ENCODE assay signal across 17 cellular contexts in genomic region chr18:58345064-58345463, GRCh38.
DNase-seq lines count a peak whose midpoint lies in the region; ATAC-seq and TF ChIP-seq lines count a peak whose summit lies in the region.
"Had no signal": no experiment of that assay in that cellular context is flagged by ENCODE, and none has a peak within 500 bp of the region (broad histone marks: within the 10 kb centered on the region; RNA-seq: fewer than 3 reads in every experiment).

No MANE protein-coding gene starts in this region.

- intact Hi-C loops in gastrocnemius medialis (cut with DNase I; ENCODE audit: low total_unique reads): no loop called here

- DNase-seq in NCI-H1417 (lab: John Stamatoyannopoulos, UW): peak in 2 of 3 experiments; percentile 65 to 90
- peak; percentile 43 to 70 for DNase-seq in SJCRH30
- no peak for DNase-seq in gastrocnemius medialis
- no peak for DNase-seq in G401 (ENCODE audit: low spot score)
- no peak for DNase-seq in T-helper 9 cell
- DNase-seq: activated naive CD8-positive, alpha-beta T cell treated with anti-CD3 and anti-CD28 coated beads, Interleukin-2, amount 10 ng/mL, durations not matched to agents 7 days and 5 days; KG1; midbrain; NCI-H226; occipital lobe; Right ventricle myocardium superior; stimulated activated CD4-positive, alpha-beta T cell treated with anti-CD3 and anti-CD28 coated beads, Interleukin-4, amount 100 ng/mL, for 4 hours; stimulated activated CD8-positive, alpha-beta memory T cell treated with anti-CD3 and anti-CD28 coated beads, Interleukin-4, amount 100 ng/mL, for 48 hours; substantia nigra had no signal

- H3K4me3 ChIP-seq in SJCRH30: no peak overlapping the region
- peak overlapping the region; percentile 21; the same call in 1 of the 2 replicates for H3K4me3 ChIP-seq in iPS-20b (ENCODE audit: low read length)
- no peak overlapping the region for H3K4me3 ChIP-seq in gastrocnemius medialis

- H3K27me3 ChIP-seq in SJCRH30 (no peaks in the 10 kb centered on the region), iPS-20b (ENCODE audit: insufficient read depth, low read length) (no peaks in the 10 kb centered on the region), gastrocnemius medialis (no peaks in the 10 kb centered on the region)

- H3K27ac ChIP-seq in SJCRH30 (peak overlapping the region; percentile 60), iPS-20b (ENCODE audit: low read length) (peak overlapping the region; percentile 46), gastrocnemius medialis (peak overlapping the region; percentile 46 to 72 (median 61))

- H3K9me3 ChIP-seq in SJCRH30 (replicated peaks): no peaks in the 10 kb centered on the region
- no peaks in the 10 kb centered on the region for H3K9me3 ChIP-seq in iPS-20b (ENCODE audit: insufficient read depth, low read depth, low read length)
- no peaks in the 10 kb centered on the region for H3K9me3 ChIP-seq in gastrocnemius medialis

- ATAC-seq in gastrocnemius medialis: no peak
- no peak for ATAC-seq in GM21528 (IDR thresholded peaks at IDR 0.05; ENCODE audit: low FRiP score, unreplicated experiment)
- ATAC-seq in HG02970 (IDR thresholded peaks at IDR 0.05; ENCODE audit: low FRiP score, unreplicated experiment): no peak

- H3K36me3 ChIP-seq in SJCRH30 (peaks cover 2% of the 10 kb centered on the region; the same call in 1 of the 2 replicates), iPS-20b (ENCODE audit: insufficient read depth, low read depth, low read length) (peaks cover 27% of the 10 kb centered on the region), gastrocnemius medialis (peaks cover 0 to 7% of the 10 kb centered on the region in 2 donors)

- peak overlapping the region; percentile 72; the same call in 1 of the 2 replicates for H3K9ac ChIP-seq in iPS-20b (ENCODE audit: low read depth, low read length)

- no peak for TF ChIP-seq POLR2A in gastrocnemius medialis (IDR thresholded peaks at IDR 0.05)

- TF ChIP-seq CTCF in gastrocnemius medialis (IDR thresholded peaks at IDR 0.05 in 4 of 5, conservative IDR thresholded peaks at IDR 0.05 in 1 of 5): no peak

- in situ Hi-C loops in gastrocnemius medialis (cut with MboI; ENCODE audit: low sequenced_read_pairs in 4 of 4) (loop anchor here in 2 of 4 donors (25.0 kb wide), 2 partner anchors 158 to 308 kb away; partner anchors contain the start of gene NEDD4L (in 1 of the 2)), G401 (cut with HindIII; ENCODE audit: low sequenced_read_pairs) (no loop called here)

- H3K4me1 ChIP-seq in SJCRH30: peaks cover 14% of the 10 kb centered on the region
- H3K4me1 ChIP-seq in iPS-20b (ENCODE audit: insufficient read depth, low read length): peaks cover 57% of the 10 kb centered on the region
- H3K4me1 ChIP-seq in gastrocnemius medialis: peaks cover 28 to 31% of the 10 kb centered on the region in 2 donors

Comparison
In these comparisons a context has a peak if more than half of its experiments do, and no peak if none do; other contexts are left out.
1. DNase-seq: peak in NCI-H1417 (2 of 3) and SJCRH30 (2 of 2); none in gastrocnemius medialis (0 of 2), G401 (single experiment) and T-helper 9 cell (single experiment).
2. Peak in every context shown above with its lines, with median percentiles within 50 percentile points of each other: H3K27ac ChIP-seq.